Comparison of ENCODE assay signal across 8 cellular contexts in the genomic region with DNA sequence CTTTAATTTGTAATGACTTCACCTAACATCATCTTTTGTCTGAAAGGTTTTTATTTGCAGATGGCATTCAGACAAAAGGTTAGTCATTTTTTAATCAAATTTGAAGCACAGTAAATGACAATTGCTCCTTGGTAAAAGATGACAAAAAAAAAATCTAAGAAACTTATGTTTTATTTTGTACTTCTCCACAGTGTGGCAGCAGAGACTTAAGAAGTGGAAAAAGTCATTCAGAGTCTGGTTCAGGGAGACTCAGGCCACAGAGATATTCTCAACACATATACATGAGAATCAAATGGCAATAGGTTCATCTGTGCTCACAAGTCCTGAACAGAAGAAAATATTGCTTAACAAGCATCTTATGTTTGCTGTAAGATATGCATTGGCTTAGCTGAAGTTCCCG.
DNase-seq lines count a peak whose midpoint lies in the region; ATAC-seq, FAIRE-seq and TF ChIP-seq lines count a peak whose summit lies in the region.

No MANE protein-coding gene starts in this region.

- no peak overlapping the region for H3K4me3 Mint-ChIP-seq in T-cell

- H3K9ac ChIP-seq in GM12878 (ENCODE audit: control insufficient read depth, insufficient read depth, low read length), result no peak overlapping the region

- H4K20me1 ChIP-seq in GM12878 (ENCODE audit: control insufficient read depth, insufficient read depth), result no peaks in the 10 kb centered on the region

- H3K27me3 Mint-ChIP-seq in T-cell, result no peaks in the 10 kb centered on the region

- no peak overlapping the region for H3K4me2 ChIP-seq in GM12878 (ENCODE audit: control insufficient read depth, insufficient read depth)

- H3K4me1 ChIP-seq in GM12878 (ENCODE audit: control insufficient read depth, insufficient read depth, low read length) (no peaks in the 10 kb centered on the region), lower lobe of right lung (no peaks in the 10 kb centered on the region)
- no peaks in the 10 kb centered on the region for H3K4me1 ChIP-seq in effector memory CD4-positive, alpha-beta T cell (ENCODE audit: control insufficient read depth, insufficient read depth, low read length, poor library complexity, severe bottlenecking)

- H3K36me3 Mint-ChIP-seq in T-cell, result no peaks in the 10 kb centered on the region

- TF ChIP-seq CTCF in GM12878 (IDR thresholded peaks at IDR 0.05 in 2 of 3, conservative IDR thresholded peaks at IDR 0.05 in 1 of 3; ENCODE audit: control insufficient read depth in 2 of 3, extremely low read depth in 1 of 3, insufficient read depth in 1 of 3, low read depth in 3 of 3, low read length in 3 of 3) (peak in 2 of 3 experiments; percentile 19 to 47; a peak in 2 of 6 replicates), lower lobe of right lung (IDR thresholded peaks at IDR 0.05) (peak; percentile 33)

- no peak overlapping the region for H3K27ac Mint-ChIP-seq in T-cell

- in situ Hi-C loops in GM12878 (cut with MboI), result no loop called here

- intact Hi-C loops in GM12878 (cut with micrococcal nuclease; ENCODE audit: unreplicated experiment), result loop anchor here (1.0 kb wide), 1 partner anchor 256 kb away; no protein-coding TSS in a partner anchor
- intact Hi-C loops in lower lobe of right lung (cut with DNase I), result loop anchor here (5.0 kb wide), 1 partner anchor 255 kb away; no protein-coding TSS in a partner anchor

- no peak overlapping the region for H3K4me3 ChIP-seq in GM12878
- no peak overlapping the region for H3K4me3 ChIP-seq in lower lobe of right lung
- H3K4me3 ChIP-seq in effector memory CD4-positive, alpha-beta T cell (ENCODE audit: insufficient read depth, low read depth, low read length, poor library complexity, severe bottlenecking), result no peak overlapping the region

- H3K27ac ChIP-seq in GM12878 (ENCODE audit: control insufficient read depth, insufficient read depth) (no peak overlapping the region), lower lobe of right lung (no peak overlapping the region)
- no peak overlapping the region for H3K27ac ChIP-seq in effector memory CD4-positive, alpha-beta T cell (ENCODE audit: insufficient read depth, low read length, poor library complexity, severe bottlenecking)

- 0% methylated on average over 1 of the region's 1 CpG for WGBS in GM12878 (ENCODE audit: insufficient coverage, insufficient replicate concordance, low lambda C conversion rate, missing lambda C conversion rate)

- no peak for TF ChIP-seq POLR2A in GM12878 (IDR thresholded peaks at IDR 0.05; ENCODE audit: low read depth, low read length)

- no peaks in the 10 kb centered on the region for H3K27me3 ChIP-seq in GM12878 (replicated peaks in 1 of 2; ENCODE audit: control insufficient read depth in 2 of 2, insufficient read depth in 2 of 2, low read length in 1 of 2)
- no peaks in the 10 kb centered on the region for H3K27me3 ChIP-seq in lower lobe of right lung (ENCODE audit: low read depth)
- H3K27me3 ChIP-seq in effector memory CD4-positive, alpha-beta T cell (replicated peaks; ENCODE audit: control insufficient read depth, insufficient read depth, low read length, poor library complexity, severe bottlenecking), result no peaks in the 10 kb centered on the region

- no peaks in the 10 kb centered on the region for H3K36me3 ChIP-seq in GM12878 (ENCODE audit: control insufficient read depth in 2 of 2, insufficient read depth in 2 of 2, low read length in 1 of 2)
- H3K36me3 ChIP-seq in lower lobe of right lung, result no peaks in the 10 kb centered on the region
- no peaks in the 10 kb centered on the region for H3K36me3 ChIP-seq in effector memory CD4-positive, alpha-beta T cell (ENCODE audit: control insufficient read depth, insufficient read depth, low read length)

- no peak for TF ChIP-seq EP300 in GM12878 (IDR thresholded peaks at IDR 0.05; ENCODE audit: borderline replicate concordance in 1 of 2, control insufficient read depth in 1 of 2, low read depth in 2 of 2, low read length in 2 of 2)

- no peaks in the 10 kb centered on the region for H3K9me3 ChIP-seq in GM12878 (replicated peaks; ENCODE audit: control insufficient read depth, insufficient read depth, low read length)
- no peaks in the 10 kb centered on the region for H3K9me3 ChIP-seq in lower lobe of right lung
- no peaks in the 10 kb centered on the region for H3K9me3 ChIP-seq in effector memory CD4-positive, alpha-beta T cell (ENCODE audit: control insufficient read depth, low read length)

- no peak overlapping the region for H2AFZ ChIP-seq in GM12878 (ENCODE audit: control insufficient read depth, low read depth, low read length)

- peak; percentile 59 for TF ChIP-seq RAD21 in GM12878 (IDR thresholded peaks at IDR 0.05; ENCODE audit: insufficient read depth, low read depth, low read length)

- no peaks in the 10 kb centered on the region for H3K79me2 ChIP-seq in GM12878 (ENCODE audit: control insufficient read depth, insufficient read depth, low read length)

- DNase-seq in NCI-H2081 treated with DMSO at 0.1 percent for 48 hours (lab: John Stamatoyannopoulos, UW), result peak; percentile 43
- DNase-seq in GM12878 (ENCODE audit: low read depth, low spot score), result no peak
- no peak for DNase-seq in lower lobe of right lung
- DNase-seq in T-cell, result no peak
- no peak for DNase-seq in mucosa of gallbladder (ENCODE audit: low spot score)
- no peak for DNase-seq in effector memory CD4-positive, alpha-beta T cell

- peaks cover 0 to 9% (median 0%) of the 10 kb centered on the region in 3 donors for H3K9me3 Mint-ChIP-seq in T-cell

- SMC1A ChIA-PET in GM12878 (lab: Charles Lee; ENCODE audit: uncharacterized antibody, unreplicated experiment), result interaction anchor here (1.6 to 2.2 kb wide), 2 partner anchors 255 to 258 kb away, joined by 3 to 7 read pairs; no protein-coding TSS in a partner anchor

- H3K4me1 Mint-ChIP-seq in T-cell, result no peaks in the 10 kb centered on the region

- RAD21 ChIA-PET in GM12878 (lab: Charles Lee; ENCODE audit: unreplicated experiment), result interaction anchor here (1.8 kb wide), 1 partner anchor 254 kb away, joined by 4 read pairs; no protein-coding TSS in a partner anchor

- no TSS peak for BruUV-seq in GM12878 (replicated peaks; lab: Mats Ljungman, UMichigan)

- CTCF ChIA-PET in GM12878 (lab: Yijun Ruan, JAX), result interaction anchor here (9.6 kb wide), 1 partner anchor 253 kb away, joined by 105 read pairs; no protein-coding TSS in a partner anchor
- CTCF ChIA-PET in T-cell (lab: Charles Lee), result no interaction called here

- ATAC-seq in GM12878, result peak; percentile 49; the same call in 2 of the 3 replicates
- ATAC-seq in lower lobe of right lung, result peak in 1 of 2 donors; percentile 35
- no peak for ATAC-seq in HG03039 (IDR thresholded peaks at IDR 0.05; ENCODE audit: unreplicated experiment)
- ATAC-seq in T-cell (replicated peaks in 1 of 4), result no peak

- POLR2A ChIA-PET in GM12878 (lab: Charles Lee) (no interaction called here), T-cell (lab: Charles Lee) (no interaction called here)

- FAIRE-seq in G401.6 (lab: Jason Lieb, UNC) (peak; percentile 66), GM12878 (lab: Jason Lieb, UNC) (no peak)

TF ChIP-seq in GM12878, 131 proteins besides CTCF, POLR2A, EP300 and RAD21:
- TF ChIP-seq SMC3 (IDR thresholded peaks at IDR 0.05; ENCODE audit: borderline replicate concordance, low read length) (peak; percentile 24; the same call in 1 of the 2 replicates), LARP7 (IDR thresholded peaks at IDR 0.05) (no peak)
TF ChIP-seq in GM12878: peak in this region for 1.
